ENCODE assay signal across 13 cellular contexts in the genomic region with DNA sequence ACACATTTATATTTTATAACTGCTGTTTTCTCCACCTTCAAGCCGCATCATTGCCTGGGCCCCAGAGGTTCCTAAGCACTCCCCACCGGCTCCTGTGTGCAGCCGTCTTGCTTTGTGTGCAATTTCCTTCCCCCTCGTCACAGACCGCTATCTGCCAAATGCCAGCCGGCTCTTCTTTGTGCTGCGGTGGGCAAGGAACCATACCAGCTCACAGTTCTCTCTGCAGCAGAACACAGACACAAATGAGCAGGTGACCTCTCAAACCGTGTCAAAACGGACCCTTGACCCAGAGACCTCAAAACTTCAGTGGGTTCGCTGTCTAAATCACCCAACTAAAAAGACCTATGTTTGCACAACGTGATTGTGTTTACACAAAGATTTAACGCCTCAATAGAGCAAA. TPM values are rescaled to one million over a fixed set of nuclear protein-coding genes. Genes with fewer than 3 reads are reported as not detected.
DNase-seq lines count a peak whose midpoint lies in the region; ATAC-seq lines count a peak whose summit lies in the region.
"Had no signal": no experiment of that assay in that cellular context is flagged by ENCODE, and none has a peak within 500 bp of the region (broad histone marks: within the 10 kb centered on the region; RNA-seq: fewer than 3 reads in every experiment).

No MANE protein-coding gene starts in this region.

- no peaks in the 10 kb centered on the region for H3K4me1 ChIP-seq in CD8-positive, alpha-beta memory T cell (ENCODE audit: insufficient read depth, low read length)

- no peaks in the 10 kb centered on the region for H3K27me3 ChIP-seq in CD8-positive, alpha-beta memory T cell (ENCODE audit: insufficient read depth, low read length, poor library complexity, severe bottlenecking)

- no peak overlapping the region for H3K27ac ChIP-seq in CD8-positive, alpha-beta memory T cell (ENCODE audit: low read depth, low read length)

- POLR2A ChIA-PET in naive thymus-derived CD8-positive, alpha-beta T cell (lab: Charles Lee): interaction anchor here (1.1 to 2.1 kb wide), 2 partner anchors 36 to 58 kb away, joined by 3 to 10 read pairs; a partner anchor contains a TSS
- POLR2A ChIA-PET in CD8-positive, alpha-beta memory T cell (lab: Charles Lee): no interaction called here

- H3K36me3 ChIP-seq in CD8-positive, alpha-beta memory T cell (ENCODE audit: insufficient read depth, low read length): no peaks in the 10 kb centered on the region

- peak in 1 of 2 donors; percentile 82 for ATAC-seq in naive thymus-derived CD8-positive, alpha-beta T cell
- ATAC-seq in HG02885 (IDR thresholded peaks at IDR 0.05; ENCODE audit: poor library complexity, unreplicated experiment): no peak

- CTCF ChIA-PET in CD8-positive, alpha-beta memory T cell (lab: Charles Lee): no interaction called here

- H3K4me3 ChIP-seq in CD8-positive, alpha-beta memory T cell (ENCODE audit: low read length): no peak overlapping the region

- H3K9me3 ChIP-seq in CD8-positive, alpha-beta memory T cell (ENCODE audit: low read length): no peaks in the 10 kb centered on the region

- H3K27ac Mint-ChIP-seq in naive thymus-derived CD8-positive, alpha-beta T cell: peak overlapping the region in 8 of 10 donors; percentile 6 to 81 (median 46)
- H3K27ac Mint-ChIP-seq in CD8-positive, alpha-beta memory T cell: no peak overlapping the region
- H3K27ac Mint-ChIP-seq: mesothelial cell of epicardium had no signal

- no peaks in the 10 kb centered on the region for H3K27me3 Mint-ChIP-seq in naive thymus-derived CD8-positive, alpha-beta T cell
- peaks cover 0 to 4% of the 10 kb centered on the region in 2 donors for H3K27me3 Mint-ChIP-seq in CD8-positive, alpha-beta memory T cell
- H3K27me3 Mint-ChIP-seq: T-cell had no signal

- H3K4me3 Mint-ChIP-seq in naive thymus-derived CD8-positive, alpha-beta T cell: peak overlapping the region in 7 of 10 donors; percentile 4 to 64 (median 17)
- H3K4me3 Mint-ChIP-seq in CD8-positive, alpha-beta memory T cell: no peak overlapping the region
- H3K4me3 Mint-ChIP-seq: mesothelial cell of epicardium had no signal

- H3K9me3 Mint-ChIP-seq in naive thymus-derived CD8-positive, alpha-beta T cell: no peaks in the 10 kb centered on the region
- no peaks in the 10 kb centered on the region for H3K9me3 Mint-ChIP-seq in CD8-positive, alpha-beta memory T cell
- H3K9me3 Mint-ChIP-seq: mesothelial cell of epicardium, T-cell had no signal

- H3K4me1 Mint-ChIP-seq in naive thymus-derived CD8-positive, alpha-beta T cell: peaks cover 30 to 72% (median 50%) of the 10 kb centered on the region in 4 donors
- H3K4me1 Mint-ChIP-seq in CD8-positive, alpha-beta memory T cell: peaks cover 0 to 1% (median 0%) of the 10 kb centered on the region in 3 donors
- H3K4me1 Mint-ChIP-seq: mesothelial cell of epicardium had no signal

- DNase-seq in GF-D8 (lab: John Stamatoyannopoulos, UW) (peak; percentile 68), NCI-H1694 treated with DMSO at 0.1 percent for 48 hours (lab: John Stamatoyannopoulos, UW) (peak; percentile 91), cerebellar cortex (ENCODE audit: low spot score) (peak; percentile 83), AG08395 (ENCODE audit: low spot score) (no peak), HT-29 (ENCODE audit: low spot score) (no peak)
- DNase-seq in naive thymus-derived CD8-positive, alpha-beta T cell: peak in 5 of 10 donors; percentile 3 to 30 (median 22)
- no peak for DNase-seq in CD8-positive, alpha-beta memory T cell
- DNase-seq: cortex of kidney, IMR-90, NCI-H82 had no signal

- H3K36me3 Mint-ChIP-seq in naive thymus-derived CD8-positive, alpha-beta T cell: peaks cover 0 to 48% (median 12%) of the 10 kb centered on the region in 3 donors
- H3K36me3 Mint-ChIP-seq in CD8-positive, alpha-beta memory T cell: peaks cover 0 to 2% (median 0%) of the 10 kb centered on the region in 3 donors

RNA-seq across cellular contexts. Expression of a gene that starts 58.2 kb away (rescaled TPM):
- 10 to 100 TPM; 79.5 to 89.2 TPM for total RNA-seq in naive thymus-derived CD8-positive, alpha-beta T cell
- polyA plus RNA-seq in naive thymus-derived CD8-positive, alpha-beta T cell: 10 to 100 TPM; 15.2 to 29.6 (median 16.3) TPM
- total RNA-seq in CD8-positive, alpha-beta memory T cell: 10 to 100 TPM in 1 of 2 experiments, 1 to 10 TPM in 1; 6.7 to 12.1 TPM
- polyA plus RNA-seq in CD8-positive, alpha-beta memory T cell: 6.4 TPM
- total RNA-seq in HT-29 (2014; rRNA removed; shearing (Covaris generic)): 0.03 TPM in 1 of 2 replicates, not detected in the other

Comparison
In these comparisons a context has a peak if more than half of its experiments do, and no peak if none do; other contexts are left out.
1. DNase-seq: peak in GF-D8 (single experiment), NCI-H1694 treated with DMSO at 0.1 percent for 48 hours (single experiment) and cerebellar cortex (single experiment); none in CD8-positive, alpha-beta memory T cell (0 of 5), AG08395 (single experiment) and HT-29 (single experiment).
2. H3K27ac Mint-ChIP-seq: peak in naive thymus-derived CD8-positive, alpha-beta T cell (8 of 10); none in CD8-positive, alpha-beta memory T cell (0 of 8).
3. H3K4me3 Mint-ChIP-seq: peak in naive thymus-derived CD8-positive, alpha-beta T cell (7 of 10); none in CD8-positive, alpha-beta memory T cell (0 of 7).